Comparison of ENCODE assay signal across 16 cellular contexts in genomic region chr10:95501203-95502094, GRCh38. TPM values are rescaled to one million over a fixed set of nuclear protein-coding genes. Genes with fewer than 3 reads are reported as not detected.
A peak's percentile ranks its signal among the peaks of the same experiment; 100 is the strongest.
DNase-seq lines count a peak whose midpoint lies in the region; ATAC-seq and TF ChIP-seq lines count a peak whose summit lies in the region.
"Had no signal": no experiment of that assay in that cellular context is flagged by ENCODE, and none has a peak within 500 bp of the region (broad histone marks: within the 10 kb centered on the region; RNA-seq: fewer than 3 reads in every experiment).

No MANE protein-coding gene starts in this region.

- no peak for DNase-seq in right atrium auricular region (ENCODE audit: low spot score)
- DNase-seq in cardiac septum (ENCODE audit: low spot score) = no peak
- DNase-seq in coronary artery (ENCODE audit: low spot score) = no peak
- DNase-seq in T-helper 17 cell = no peak
- DNase-seq in activated CD4-positive, alpha-beta T cell treated with anti-CD3 and anti-CD28 coated beads for 36 hours = no peak
- DNase-seq: activated effector memory CD4-positive, alpha-beta T cell treated with anti-CD3 and anti-CD28 coated beads, Interleukin-2, amount 50 U/mL, for 16 hours; brain microvascular endothelial cell; COR-L47; GM23248; NCI-H1436; SIG-M5; stimulated activated naive CD8-positive, alpha-beta T cell treated with anti-CD3 and anti-CD28 coated beads, Interleukin-15, amount 100 ng/mL, for 72 hours had no signal

- peaks cover 11% of the 10 kb centered on the region for H3K36me3 ChIP-seq in right atrium auricular region
- H3K36me3 ChIP-seq in muscle layer of duodenum (ENCODE audit: control insufficient read depth in 1 of 2, insufficient read depth in 2 of 2, low read length in 2 of 2) = no peaks in the 10 kb centered on the region
- H3K36me3 ChIP-seq: brain microvascular endothelial cell had no signal

- TF ChIP-seq CTCF in right atrium auricular region (IDR thresholded peaks at IDR 0.05) (no peak), coronary artery (IDR thresholded peaks at IDR 0.05) (no peak)

- H3K9me3 ChIP-seq in right atrium auricular region = no peaks in the 10 kb centered on the region
- no peaks in the 10 kb centered on the region for H3K9me3 ChIP-seq in muscle layer of duodenum (ENCODE audit: control insufficient read depth in 1 of 2, low read length in 2 of 2)
- H3K9me3 ChIP-seq in T-helper 17 cell (ENCODE audit: control insufficient read depth, low read length, poor library complexity, severe bottlenecking) = no peaks in the 10 kb centered on the region

- peaks cover 32% of the 10 kb centered on the region for H3K27me3 Mint-ChIP-seq in T-helper 17 cell
- H3K27me3 Mint-ChIP-seq in activated CD4-positive, alpha-beta T cell treated with anti-CD3 and anti-CD28 coated beads for 36 hours = peaks cover 7% of the 10 kb centered on the region
- H3K27me3 Mint-ChIP-seq: stimulated activated naive CD8-positive, alpha-beta T cell treated with anti-CD3 and anti-CD28 coated beads, Interleukin-15, amount 100 ng/mL, for 72 hours had no signal

- H3K4me3 Mint-ChIP-seq in T-helper 17 cell = no peak overlapping the region
- no peak overlapping the region for H3K4me3 Mint-ChIP-seq in activated CD4-positive, alpha-beta T cell treated with anti-CD3 and anti-CD28 coated beads for 36 hours
- H3K4me3 Mint-ChIP-seq: neural crest cell; stimulated activated naive CD8-positive, alpha-beta T cell treated with anti-CD3 and anti-CD28 coated beads, Interleukin-15, amount 100 ng/mL, for 72 hours had no signal

- CTCF ChIA-PET in activated CD4-positive, alpha-beta T cell treated with anti-CD3 and anti-CD28 coated beads for 36 hours (lab: Charles Lee) = no interaction called here

- no peak overlapping the region for H3K27ac Mint-ChIP-seq in T-helper 17 cell
- H3K27ac Mint-ChIP-seq in activated CD4-positive, alpha-beta T cell treated with anti-CD3 and anti-CD28 coated beads for 36 hours = no peak overlapping the region
- H3K27ac Mint-ChIP-seq: stimulated activated naive CD8-positive, alpha-beta T cell treated with anti-CD3 and anti-CD28 coated beads, Interleukin-15, amount 100 ng/mL, for 72 hours had no signal

- H3K9me3 Mint-ChIP-seq in activated CD4-positive, alpha-beta T cell treated with anti-CD3 and anti-CD28 coated beads for 36 hours (ENCODE audit: low read depth) = no peaks in the 10 kb centered on the region
- H3K9me3 Mint-ChIP-seq: neural crest cell; stimulated activated naive CD8-positive, alpha-beta T cell treated with anti-CD3 and anti-CD28 coated beads, Interleukin-15, amount 100 ng/mL, for 72 hours had no signal

- peaks cover 3% of the 10 kb centered on the region for H3K36me3 Mint-ChIP-seq in T-helper 17 cell (ENCODE audit: low read depth)
- no peaks in the 10 kb centered on the region for H3K36me3 Mint-ChIP-seq in activated CD4-positive, alpha-beta T cell treated with anti-CD3 and anti-CD28 coated beads for 36 hours (ENCODE audit: low read depth)

- peak overlapping the region in 1 of 2 donors; percentile 6 for H3K4me3 ChIP-seq in right atrium auricular region
- peak overlapping the region; percentile 4 for H3K4me3 ChIP-seq in coronary artery
- no peak overlapping the region for H3K4me3 ChIP-seq in muscle layer of duodenum (ENCODE audit: low read depth in 1 of 2, low read length in 2 of 2)
- H3K4me3 ChIP-seq: GM23248 had no signal

- H3K4me1 Mint-ChIP-seq in T-helper 17 cell = peaks cover 4% of the 10 kb centered on the region
- no peaks in the 10 kb centered on the region for H3K4me1 Mint-ChIP-seq in activated CD4-positive, alpha-beta T cell treated with anti-CD3 and anti-CD28 coated beads for 36 hours
- H3K4me1 Mint-ChIP-seq: stimulated activated naive CD8-positive, alpha-beta T cell treated with anti-CD3 and anti-CD28 coated beads, Interleukin-15, amount 100 ng/mL, for 72 hours had no signal

- peaks cover 0 to 91% of the 10 kb centered on the region in 2 donors for H3K4me1 ChIP-seq in right atrium auricular region
- H3K4me1 ChIP-seq in muscle layer of duodenum (ENCODE audit: control insufficient read depth in 1 of 2, insufficient read depth in 2 of 2, low read length in 2 of 2) = peaks cover 0 to 16% of the 10 kb centered on the region in 2 donors

- H3K27ac ChIP-seq in right atrium auricular region (peak overlapping the region; percentile 82 to 92), coronary artery (peak overlapping the region; percentile 74 to 83), muscle layer of duodenum (ENCODE audit: low read length) (peak overlapping the region; percentile 82)
- H3K27ac ChIP-seq: brain microvascular endothelial cell, GM23248 had no signal

- H3K27me3 ChIP-seq in right atrium auricular region (no peaks in the 10 kb centered on the region), muscle layer of duodenum (ENCODE audit: low read depth, low read length) (no peaks in the 10 kb centered on the region)
- H3K27me3 ChIP-seq: brain microvascular endothelial cell had no signal

- POLR2A ChIA-PET in activated CD4-positive, alpha-beta T cell treated with anti-CD3 and anti-CD28 coated beads for 36 hours (lab: Charles Lee) = no interaction called here

- ATAC-seq in GM21515 (IDR thresholded peaks at IDR 0.05; ENCODE audit: unreplicated experiment) (no peak), T-helper 17 cell (no peak), GM18520 (IDR thresholded peaks at IDR 0.05; ENCODE audit: unreplicated experiment) (no peak)
- no peak for ATAC-seq in activated CD4-positive, alpha-beta T cell treated with anti-CD3 and anti-CD28 coated beads for 36 hours

- intact Hi-C loops in cardiac septum (cut with DNase I) = no loop called here
- intact Hi-C loops in activated CD4-positive, alpha-beta T cell treated with anti-CD3 and anti-CD28 coated beads for 36 hours (cut with DNase I, micrococcal nuclease) = no loop called here

RNA-seq across cellular contexts. Expression of gene SORBS1, which starts 59.7 kb away (rescaled TPM):
- total RNA-seq in right atrium auricular region (100 to 1,000 TPM; 742 to 815 TPM), cardiac septum (1,045 TPM), T-helper 17 cell (1 to 10 TPM; 2.5 to 5.0 TPM)
- total RNA-seq in activated CD4-positive, alpha-beta T cell treated with anti-CD3 and anti-CD28 coated beads for 36 hours = 1 to 10 TPM in 1 of 2 experiments, under 1 TPM in 1; 0.69 to 1.0 TPM

Comparison
In these comparisons a context has a peak if more than half of its experiments do, and no peak if none do; other contexts are left out.
1. RNA of gene SORBS1, which starts 59.7 kb away (total RNA-seq): 1,045 TPM in cardiac septum (single experiment) and 742 to 815 TPM in right atrium auricular region; 2.5 to 5.0 TPM in T-helper 17 cell and 0.69 to 1.0 TPM in activated CD4-positive, alpha-beta T cell treated with anti-CD3 and anti-CD28 coated beads for 36 hours; every median in the first group is over 100 times any median in the second.
2. Peak in every context shown above with its lines, with median percentiles within 50 percentile points of each other: H3K27ac ChIP-seq.